Comparison of ENCODE assay signal across 20 cellular contexts in the genomic region with DNA sequence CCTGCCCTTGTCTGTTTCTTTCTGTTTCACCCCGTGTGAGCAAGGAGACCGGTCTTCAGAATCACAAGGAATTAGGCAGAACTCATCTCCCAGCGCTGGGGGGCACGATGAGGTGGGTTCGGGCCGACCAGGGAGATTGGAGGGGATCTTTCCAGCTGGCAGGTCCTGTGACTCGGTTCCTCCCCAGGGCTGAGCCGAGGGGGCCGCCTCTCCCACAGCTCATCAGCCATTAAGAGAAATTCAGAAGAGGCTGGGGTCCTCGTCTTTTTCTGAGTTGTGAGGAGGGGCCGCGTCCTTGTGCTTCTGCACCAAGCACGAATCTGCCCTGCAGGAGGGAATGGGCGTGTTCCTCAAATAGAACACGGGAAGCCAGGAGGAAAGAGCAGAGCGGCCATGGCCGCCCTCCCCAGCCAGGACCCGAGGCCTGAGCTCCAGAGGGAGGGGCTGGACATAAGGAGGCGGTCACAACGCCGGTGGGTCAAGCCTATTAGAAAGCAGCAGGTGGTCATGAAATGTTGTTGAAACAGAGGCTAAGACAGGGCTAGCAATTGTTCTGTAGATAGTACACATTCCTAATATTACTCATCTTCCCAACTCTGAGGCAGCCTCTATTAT.
DNase-seq lines count a peak whose midpoint lies in the region; ATAC-seq, FAIRE-seq and TF ChIP-seq lines count a peak whose summit lies in the region.
"Had no signal": no experiment of that assay in that cellular context is flagged by ENCODE, and none has a peak within 500 bp of the region (broad histone marks: within the 10 kb centered on the region; RNA-seq: fewer than 3 reads in every experiment).

No MANE protein-coding gene starts in this region.

- no peak for TF ChIP-seq CTCF in WTC11 (IDR thresholded peaks at IDR 0.05)
- TF ChIP-seq CTCF in spleen (IDR thresholded peaks at IDR 0.05 in 8 of 11, conservative IDR thresholded peaks at IDR 0.05 in 3 of 11): no peak
- no peak for TF ChIP-seq CTCF in coronary artery (IDR thresholded peaks at IDR 0.05)

- H3K4me3 Mint-ChIP-seq in WTC11: no peak overlapping the region

- POLR2A ChIA-PET in WTC11 (lab: Charles Lee): no interaction called here

- intact Hi-C loops in spleen (cut with DNase I; ENCODE audit: low total_unique reads): no loop called here

- H3K4me3 ChIP-seq in H7 (ENCODE audit: insufficient read depth, low read depth, low read length): no peak overlapping the region
- H3K4me3 ChIP-seq in spleen: no peak overlapping the region
- H3K4me3 ChIP-seq in coronary artery: no peak overlapping the region
- H3K4me3 ChIP-seq: HAP-1 had no signal

- no peak for FAIRE-seq in GM12892 (lab: Jason Lieb, UNC)
- FAIRE-seq: D721Med had no signal

- H3K36me3 ChIP-seq in H7 (replicated peaks; ENCODE audit: control insufficient read depth, insufficient read depth, low read length) (no peaks in the 10 kb centered on the region), spleen (no peaks in the 10 kb centered on the region)
- H3K36me3 ChIP-seq: HAP-1 had no signal

- H3K4me1 ChIP-seq in spleen: peaks cover 0 to 13% (median 4%) of the 10 kb centered on the region in 6 donors
- H3K4me1 ChIP-seq: HAP-1 had no signal

- CTCF ChIA-PET in WTC11 (lab: Charles Lee): interaction anchor here (1.0 kb wide), 1 partner anchor 11 kb away, joined by 3 read pairs; no protein-coding TSS in a partner anchor

- no peak overlapping the region for H3K27ac Mint-ChIP-seq in WTC11

- DNase-seq in H7 (peak; percentile 82), WTC11 (ENCODE audit: low spot score) (peak; percentile 48), islet precursor cell (peak; percentile 48), spleen (peak; percentile 54), GM12892 (ENCODE audit: insufficient read length) (no peak), NCI-H345 treated with DMSO at 0.1 percent for 48 hours (lab: John Stamatoyannopoulos, UW; ENCODE audit: unreplicated experiment) (no peak), coronary artery (ENCODE audit: low spot score) (no peak)
- DNase-seq: ACHN, NCI-H1436 treated with DMSO at 0.1 percent for 48 hours, NCI-H2081, NCI-H2171 treated with DMSO at 0.1 percent for 48 hours, NCI-H510A, NCI-H82, PC-3, RPMI8226, SIG-M5 had no signal

- ATAC-seq in WTC11: peak; percentile 66
- ATAC-seq: PC-3, SK-N-SH treated with all-trans-retinoic acid at 6 μM for 48 hours had no signal

- no peak for TF ChIP-seq POLR2A in spleen (IDR thresholded peaks at IDR 0.05)
- no peak for TF ChIP-seq POLR2A in GM12892 (IDR thresholded peaks at IDR 0.05; ENCODE audit: low read depth, low read length)

- peaks cover 2% of the 10 kb centered on the region for H3K27me3 ChIP-seq in H7 (ENCODE audit: control insufficient read depth, insufficient read depth, low read length)
- peaks cover 0 to 80% (median 15%) of the 10 kb centered on the region in 7 donors for H3K27me3 ChIP-seq in spleen (replicated peaks in 1 of 7)

- H3K36me3 Mint-ChIP-seq in WTC11: no peaks in the 10 kb centered on the region

- 59 to 76% (median 60%) methylated on average over 18 to 21 of the region's 21 CpGs for WGBS in spleen, 5 donors

- no peaks in the 10 kb centered on the region for H3K9me3 Mint-ChIP-seq in WTC11

- H3K27me3 Mint-ChIP-seq in WTC11 (ENCODE audit: low read depth): peaks cover 11% of the 10 kb centered on the region

- H3K27ac ChIP-seq in spleen (no peak overlapping the region), coronary artery (no peak overlapping the region)
- H3K27ac ChIP-seq: C4-2B had no signal

- peaks cover 52% of the 10 kb centered on the region for H3K4me1 Mint-ChIP-seq in WTC11

- H3K9me3 ChIP-seq in spleen: no peaks in the 10 kb centered on the region
- H3K9me3 ChIP-seq: HAP-1 had no signal

TF ChIP-seq in WTC11, 78 proteins besides CTCF, POLR2A, EP300 and RAD21 (continues in another document):
- no peak for TF ChIP-seq SOX15 (CRISPR knock-in tag; IDR thresholded peaks at IDR 0.05)
- TF ChIP-seq ZNF396 (CRISPR knock-in tag; IDR thresholded peaks at IDR 0.05; ENCODE audit: borderline replicate concordance): no peak
- no peak for TF ChIP-seq ELF4 (CRISPR knock-in tag; IDR thresholded peaks at IDR 0.05; ENCODE audit: low read depth)
- TF ChIP-seq, protein P1, sequence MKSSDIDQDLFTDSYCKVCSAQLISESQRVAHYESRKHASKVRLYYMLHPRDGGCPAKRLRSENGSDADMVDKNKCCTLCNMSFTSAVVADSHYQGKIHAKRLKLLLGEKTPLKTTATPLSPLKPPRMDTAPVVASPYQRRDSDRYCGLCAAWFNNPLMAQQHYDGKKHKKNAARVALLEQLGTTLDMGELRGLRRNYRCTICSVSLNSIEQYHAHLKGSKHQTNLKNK (CRISPR knock-in tag; IDR thresholded peaks at IDR 0.05): no peak
- TF ChIP-seq, protein P2, sequence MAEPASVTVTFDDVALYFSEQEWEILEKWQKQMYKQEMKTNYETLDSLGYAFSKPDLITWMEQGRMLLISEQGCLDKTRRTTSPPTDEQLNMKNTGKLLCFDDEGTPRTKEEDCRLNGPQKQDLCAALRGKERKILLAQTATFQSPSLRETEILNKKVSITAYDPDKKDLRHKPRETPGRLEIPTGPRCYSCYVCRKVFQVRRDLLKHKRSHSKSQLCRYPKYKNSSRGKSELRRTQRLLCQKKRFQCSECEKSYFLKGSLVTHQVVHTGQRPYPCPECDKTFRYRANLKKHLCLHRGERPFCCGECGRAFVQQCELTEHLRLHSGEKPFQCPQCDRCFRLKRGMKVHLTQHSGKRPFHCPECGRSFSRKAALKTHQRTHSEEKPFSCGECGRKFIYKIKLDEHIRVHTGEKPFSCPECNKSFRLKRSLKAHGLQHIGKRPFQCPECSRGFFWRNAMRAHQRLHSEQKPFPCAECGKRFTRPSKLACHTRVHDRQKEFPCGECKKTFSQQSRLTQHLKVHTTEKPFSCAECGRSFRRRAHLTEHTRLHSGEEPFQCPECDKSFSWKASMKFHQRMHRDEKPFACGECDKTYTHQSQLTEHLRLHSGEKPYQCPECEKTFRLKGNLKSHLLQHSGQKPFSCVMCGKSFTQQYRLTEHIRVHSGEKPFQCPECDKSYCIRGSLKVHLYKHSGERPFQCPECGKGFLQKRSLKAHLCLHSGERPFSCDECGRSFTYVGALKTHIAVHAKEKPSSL (CRISPR knock-in tag; conservative IDR thresholded peaks at IDR 0.05): no peak
- no peak for TF ChIP-seq TCF7 (CRISPR knock-in tag; IDR thresholded peaks at IDR 0.05; ENCODE audit: low read depth)
- no peak for TF ChIP-seq ERG (CRISPR knock-in tag; IDR thresholded peaks at IDR 0.05)
- no peak for TF ChIP-seq ZNF263 (CRISPR knock-in tag; IDR thresholded peaks at IDR 0.05; ENCODE audit: low read depth)
- TF ChIP-seq ZNF423 (CRISPR knock-in tag; IDR thresholded peaks at IDR 0.05): no peak
- no peak for TF ChIP-seq FOXP4 (CRISPR knock-in tag; IDR thresholded peaks at IDR 0.05)
- TF ChIP-seq, protein P3, sequence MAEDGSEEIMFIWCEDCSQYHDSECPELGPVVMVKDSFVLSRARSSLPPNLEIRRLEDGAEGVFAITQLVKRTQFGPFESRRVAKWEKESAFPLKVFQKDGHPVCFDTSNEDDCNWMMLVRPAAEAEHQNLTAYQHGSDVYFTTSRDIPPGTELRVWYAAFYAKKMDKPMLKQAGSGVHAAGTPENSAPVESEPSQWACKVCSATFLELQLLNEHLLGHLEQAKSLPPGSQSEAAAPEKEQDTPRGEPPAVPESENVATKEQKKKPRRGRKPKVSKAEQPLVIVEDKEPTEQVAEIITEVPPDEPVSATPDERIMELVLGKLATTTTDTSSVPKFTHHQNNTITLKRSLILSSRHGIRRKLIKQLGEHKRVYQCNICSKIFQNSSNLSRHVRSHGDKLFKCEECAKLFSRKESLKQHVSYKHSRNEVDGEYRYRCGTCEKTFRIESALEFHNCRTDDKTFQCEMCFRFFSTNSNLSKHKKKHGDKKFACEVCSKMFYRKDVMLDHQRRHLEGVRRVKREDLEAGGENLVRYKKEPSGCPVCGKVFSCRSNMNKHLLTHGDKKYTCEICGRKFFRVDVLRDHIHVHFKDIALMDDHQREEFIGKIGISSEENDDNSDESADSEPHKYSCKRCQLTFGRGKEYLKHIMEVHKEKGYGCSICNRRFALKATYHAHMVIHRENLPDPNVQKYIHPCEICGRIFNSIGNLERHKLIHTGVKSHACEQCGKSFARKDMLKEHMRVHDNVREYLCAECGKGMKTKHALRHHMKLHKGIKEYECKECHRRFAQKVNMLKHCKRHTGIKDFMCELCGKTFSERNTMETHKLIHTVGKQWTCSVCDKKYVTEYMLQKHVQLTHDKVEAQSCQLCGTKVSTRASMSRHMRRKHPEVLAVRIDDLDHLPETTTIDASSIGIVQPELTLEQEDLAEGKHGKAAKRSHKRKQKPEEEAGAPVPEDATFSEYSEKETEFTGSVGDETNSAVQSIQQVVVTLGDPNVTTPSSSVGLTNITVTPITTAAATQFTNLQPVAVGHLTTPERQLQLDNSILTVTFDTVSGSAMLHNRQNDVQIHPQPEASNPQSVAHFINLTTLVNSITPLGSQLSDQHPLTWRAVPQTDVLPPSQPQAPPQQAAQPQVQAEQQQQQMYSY (CRISPR knock-in tag; IDR thresholded peaks at IDR 0.05): no peak
- no peak for TF ChIP-seq ZNF317 (CRISPR knock-in tag; IDR thresholded peaks at IDR 0.05; ENCODE audit: borderline replicate concordance, low read depth)
- TF ChIP-seq ESRRA (CRISPR knock-in tag; IDR thresholded peaks at IDR 0.05; ENCODE audit: borderline replicate concordance): no peak

Comparison
In these comparisons a context has a peak if more than half of its experiments do, and no peak if none do; other contexts are left out.
1. DNase-seq: peak in H7 (single experiment), WTC11 (single experiment), islet precursor cell (single experiment) and spleen (single experiment); none in GM12892 (single experiment), NCI-H345 treated with DMSO at 0.1 percent for 48 hours (single experiment) and coronary artery (single experiment).